In genomic region chr3:67635806-67636205, GRCh38 we compare ENCODE assay signal across 17 cellular contexts. TPM values are rescaled to one million over a fixed set of nuclear protein-coding genes. Genes with fewer than 3 reads are reported as not detected.
DNase-seq lines count a peak whose midpoint lies in the region; ATAC-seq, FAIRE-seq and TF ChIP-seq lines count a peak whose summit lies in the region.
"Had no signal": no experiment of that assay in that cellular context is flagged by ENCODE, and none has a peak within 500 bp of the region (broad histone marks: within the 10 kb centered on the region; RNA-seq: fewer than 3 reads in every experiment).

No MANE protein-coding gene starts in this region.

- H3K9me3 ChIP-seq in AG04450 (ENCODE audit: control insufficient read depth, insufficient read depth, low read length) (no peaks in the 10 kb centered on the region), adipocyte (ENCODE audit: control insufficient read depth, low read length) (no peaks in the 10 kb centered on the region), keratinocyte (ENCODE audit: control insufficient read depth, low read depth, low read length) (no peaks in the 10 kb centered on the region)
- H3K9me3 ChIP-seq: colonic mucosa, HAP-1 had no signal

- H3K9me3 Mint-ChIP-seq in GM23338: no peaks in the 10 kb centered on the region
- H3K9me3 Mint-ChIP-seq: CD14-positive monocyte had no signal

- ATAC-seq in GM23338: no peak
- ATAC-seq in HG03432 (IDR thresholded peaks at IDR 0.05; ENCODE audit: unreplicated experiment): no peak
- no peak for ATAC-seq in HG03175 (IDR thresholded peaks at IDR 0.05; ENCODE audit: unreplicated experiment)
- ATAC-seq: right cardiac atrium had no signal

- no peaks in the 10 kb centered on the region; the same call in 1 of the 3 replicates for H3K36me3 Mint-ChIP-seq in GM23338 (ENCODE audit: low read depth)

- DNase-seq in AG04450 (ENCODE audit: low read depth, low spot score): no peak
- no peak for DNase-seq in GM23338 (ENCODE audit: low spot score)
- peak; percentile 22 for DNase-seq in adipocyte (ENCODE audit: low read depth)
- DNase-seq in keratinocyte (ENCODE audit: low read depth, low spot score): no peak
- DNase-seq in amygdala (lab: John Stamatoyannopoulos, UW): no peak
- DNase-seq in MV-4-11 (lab: John Stamatoyannopoulos, UW): no peak
- DNase-seq: activated CD4-positive, alpha-beta T cell treated with anti-CD3 and anti-CD28 coated beads for 48 hours; activated effector memory CD4-positive, alpha-beta T cell treated with Interleukin-2 at 50 U/mL for 16 hours; colonic mucosa; islet precursor cell; NCI-H1105; PC-9; right cardiac atrium had no signal

- H3K4me3 ChIP-seq in AG04450 (ENCODE audit: low read depth, low read length) (no peak overlapping the region), GM23338 (no peak overlapping the region), adipocyte (ENCODE audit: low read length) (peak overlapping the region; percentile 7), keratinocyte (ENCODE audit: control insufficient read depth in 2 of 3, extremely low read depth in 1 of 3, insufficient read depth in 2 of 3, low read depth in 1 of 3, low read length in 3 of 3) (no peak overlapping the region)
- H3K4me3 ChIP-seq: colonic mucosa, HAP-1, PC-9 had no signal

- peak overlapping the region; percentile 72 for H3K27ac ChIP-seq in AG04450 (ENCODE audit: low read depth, low read length)
- H3K27ac ChIP-seq in GM23338 (ENCODE audit: low read depth): no peak overlapping the region
- peak overlapping the region; percentile 33 for H3K27ac ChIP-seq in keratinocyte (ENCODE audit: control insufficient read depth, insufficient read depth, low read length)
- H3K27ac ChIP-seq: colonic mucosa, PC-9 had no signal

- no peaks in the 10 kb centered on the region for H3F3A ChIP-seq in GM23338 (replicated peaks; ENCODE audit: low read depth)

- H3K9ac ChIP-seq in adipocyte (ENCODE audit: low read length): peak overlapping the region; percentile 1
- H3K9ac ChIP-seq in keratinocyte (ENCODE audit: control insufficient read depth, extremely low read depth, insufficient read depth, low read length): no peak overlapping the region

- H4K20me1 ChIP-seq in GM23338 (replicated peaks; ENCODE audit: insufficient read depth): 0 out of 2 replicates have a peak, but pooled peaks cover 5% of the 10 kb centered on the region
- H4K20me1 ChIP-seq in keratinocyte (ENCODE audit: control insufficient read depth, extremely low read depth, insufficient read depth, low read length): peaks cover 8% of the 10 kb centered on the region

- 0 out of 2 replicates have a peak, but pooled peaks cover 3% of the 10 kb centered on the region for H3K9me2 ChIP-seq in GM23338 (ENCODE audit: insufficient read depth)

- no peak overlapping the region for H2AFZ ChIP-seq in GM23338
- H2AFZ ChIP-seq in keratinocyte (ENCODE audit: control insufficient read depth, low read length): no peak overlapping the region
- H2AFZ ChIP-seq: PC-9 had no signal

- CTCF ChIA-PET in AG04450 (lab: Charles Lee): interaction anchor here (0.5 to 0.9 kb wide), 2 partner anchors 14 to 32 kb away, joined by 3 read pairs; no protein-coding TSS in a partner anchor

- H3K36me3 ChIP-seq in GM23338 (ENCODE audit: insufficient read depth): no peaks in the 10 kb centered on the region
- peaks cover 4% of the 10 kb centered on the region for H3K36me3 ChIP-seq in adipocyte (ENCODE audit: control insufficient read depth, insufficient read depth, low read length, severe bottlenecking)
- no peaks in the 10 kb centered on the region for H3K36me3 ChIP-seq in keratinocyte (ENCODE audit: control insufficient read depth in 2 of 2, extremely low read depth in 1 of 2, insufficient read depth in 2 of 2, low read length in 2 of 2)
- H3K36me3 ChIP-seq: colonic mucosa, HAP-1 had no signal

- POLR2A ChIA-PET in AG04450 (lab: Yijun Ruan, JAX): interaction anchor here (2.2 kb wide), 1 partner anchor 13 kb away, joined by 15 read pairs; no protein-coding TSS in a partner anchor

- H3K4me2 ChIP-seq in GM23338 (no peak overlapping the region), keratinocyte (ENCODE audit: control insufficient read depth, extremely low read depth, insufficient read depth, low read depth, low read length) (no peak overlapping the region)
- H3K4me2 ChIP-seq: PC-9 had no signal

- TF ChIP-seq CTCF in AG04450 (IDR thresholded peaks at IDR 0.05; ENCODE audit: low read depth, low read length): no peak
- no peak for TF ChIP-seq CTCF in GM23338 (conservative IDR thresholded peaks at IDR 0.05; ENCODE audit: low read depth in 2 of 2)
- TF ChIP-seq CTCF in keratinocyte (optimal IDR thresholded peaks at IDR 0.05 in 1 of 3, IDR thresholded peaks at IDR 0.05 in 1 of 3, conservative IDR thresholded peaks at IDR 0.05 in 1 of 3; ENCODE audit: extremely low read depth in 1 of 3, insufficient read depth in 2 of 3, low read length in 3 of 3): no peak

- H3K4me3 Mint-ChIP-seq in GM23338: no peak overlapping the region
- H3K4me3 Mint-ChIP-seq: CD14-positive monocyte had no signal

- H3K27ac Mint-ChIP-seq in GM23338: peak overlapping the region; percentile 80
- H3K27ac Mint-ChIP-seq: CD14-positive monocyte had no signal

- FAIRE-seq in keratinocyte (lab: Jason Lieb, UNC): no peak

- H3K27me3 Mint-ChIP-seq in GM23338 (ENCODE audit: insufficient read depth, low read depth, poor library complexity): no peaks in the 10 kb centered on the region

- dilution Hi-C loops in keratinocyte (cut with MboI; ENCODE audit: extremely low pct_ligation_motif_present, low sequenced_read_pairs): no loop called here

- H3K4me1 ChIP-seq in GM23338 (ENCODE audit: insufficient read depth) (peaks cover 11% of the 10 kb centered on the region; the same call in 1 of the 2 replicates), adipocyte (ENCODE audit: control insufficient read depth, insufficient read depth, low read length) (peaks cover 20% of the 10 kb centered on the region), keratinocyte (ENCODE audit: control insufficient read depth, extremely low read depth, insufficient read depth, low read length) (peaks cover 15% of the 10 kb centered on the region)
- H3K4me1 ChIP-seq: colonic mucosa, HAP-1 had no signal

- H3K27me3 ChIP-seq in AG04450 (ENCODE audit: control insufficient read depth, insufficient read depth, low read length) (no peaks in the 10 kb centered on the region), GM23338 (ENCODE audit: insufficient read depth) (no peaks in the 10 kb centered on the region), adipocyte (replicated peaks; ENCODE audit: control insufficient read depth, insufficient read depth, low read length) (no peaks in the 10 kb centered on the region), keratinocyte (ENCODE audit: control insufficient read depth, extremely low read depth, insufficient read depth, low read length) (no peaks in the 10 kb centered on the region)
- H3K27me3 ChIP-seq: colonic mucosa had no signal

- H3K4me1 Mint-ChIP-seq in GM23338: peaks cover 11% of the 10 kb centered on the region
- H3K4me1 Mint-ChIP-seq: CD14-positive monocyte had no signal

- H3K9me1 ChIP-seq in keratinocyte (ENCODE audit: control insufficient read depth, extremely low read depth, insufficient read depth, low read length): no peaks in the 10 kb centered on the region

- peaks cover 33% of the 10 kb centered on the region for H3K79me2 ChIP-seq in GM23338 (replicated peaks; ENCODE audit: insufficient read depth)
- peaks cover 40% of the 10 kb centered on the region for H3K79me2 ChIP-seq in keratinocyte (ENCODE audit: control insufficient read depth, insufficient read depth, low read length)

TF ChIP-seq in GM23338, 12 proteins besides CTCF, POLR2A, EP300 and RAD21 (continues in another document):
- TF ChIP-seq REST (IDR thresholded peaks at IDR 0.05; ENCODE audit: unreplicated experiment): no peak

RNA-seq across cellular contexts. Expression of gene SUCLG2, which starts 18.6 kb away (rescaled TPM):
- polyA plus RNA-seq in AG04450 (2011; rRNA removed) (37.2 and 54.2 TPM in 2 replicates), GM23338 (2016; fragmentation: Nextera tagmentation; extraction: Ambion mirVana) (27.6 and 29.3 TPM in 2 replicates), keratinocyte (15.6 to 26.7 TPM (median 20.5 TPM) in 3 replicates)
- polyA minus RNA-seq in AG04450 (2011; rRNA and poly(A)+ RNA removed): 20.0 and 30.3 TPM in 2 replicates
- total RNA-seq in GM23338 (2014; rRNA removed; shearing (Covaris generic)): 39.0 and 42.4 TPM in 2 replicates
- polyA plus RNA-seq in keratinocyte (2011; ENCODE audit: low read depth): 19.9 TPM
- 18.0 and 25.0 TPM in 2 replicates for polyA plus RNA-seq in keratinocyte (2011; cell fraction: cytosol; rRNA removed)
- polyA plus RNA-seq in keratinocyte (2011; cell fraction: nucleus; rRNA removed): 10.9 and 13.6 TPM in 2 replicates
- polyA plus RNA-seq in keratinocyte (2012; ENCODE audit: low replicate concordance): 18.4 and 25.2 TPM in 2 replicates
- polyA minus RNA-seq in keratinocyte: 3.1 to 18.3 TPM (median 9.6 TPM) in 3 replicates
- 17.6 TPM for polyA minus RNA-seq in keratinocyte (2011; cell fraction: cytosol; rRNA and poly(A)+ RNA removed)
- polyA minus RNA-seq in keratinocyte (2011; cell fraction: nucleus; rRNA and poly(A)+ RNA removed): 10.2 and 15.4 TPM in 2 replicates
